In genomic region chr11:46958777-46959176, GRCh38 we compare ENCODE assay signal across 25 cellular contexts. TPM values are rescaled to one million over a fixed set of nuclear protein-coding genes. Genes with fewer than 3 reads are reported as not detected.
"Had no signal": no experiment of that assay in that cellular context is flagged by ENCODE, and none has a peak within 500 bp of the region (broad histone marks: within the 10 kb centered on the region; RNA-seq: fewer than 3 reads in every experiment).

No MANE protein-coding gene starts in this region.

- H3K9ac ChIP-seq: neural progenitor cell, parathyroid adenoma had no signal

- H3K36me3 ChIP-seq: ovary, right lobe of liver, thoracic aorta, thyroid gland, upper lobe of right lung, uterus had no signal

- FAIRE-seq: small intestine had no signal

- DNase-seq: natural killer cell; occipital lobe; ovary; posterior cingulate gyrus; psoas muscle; right cardiac atrium; right lobe of liver; sigmoid colon; small intestine; stimulated activated CD4-positive, alpha-beta T cell treated with anti-CD3 and anti-CD28 coated beads, Interleukin-15, amount 100 ng/mL, for 24 hours; stimulated activated CD4-positive, alpha-beta T cell treated with anti-CD3 and anti-CD28 coated beads, Interleukin-2, amount 100 ng/mL, for 24 hours; stimulated activated CD4-positive, alpha-beta T cell treated with anti-CD3 and anti-CD28 coated beads, Interleukin-2, amount 100 ng/mL, for 48 hours; stimulated activated CD4-positive, alpha-beta T cell treated with anti-CD3 and anti-CD28 coated beads, Interleukin-4, amount 100 ng/mL, for 24 hours; stimulated activated naive B cell treated with anti-CD40 and anti-IgM and Interleukin-4, amounts not matched to agents 10 μg/mL and 1 μg/mL and 100 μg/mL, for 72 hours; stimulated activated naive CD4-positive, alpha-beta T cell treated with Interleukin-2 at 50 U/mL for 16 hours; stomach; thyroid gland; upper lobe of right lung; uterus had no signal

- H3K27ac ChIP-seq: neural progenitor cell, ovary, parathyroid adenoma, psoas muscle, right lobe of liver, sigmoid colon, stomach, thoracic aorta, thyroid gland, tibial nerve, upper lobe of right lung, uterus had no signal

- ATAC-seq: natural killer cell; psoas muscle; right cardiac atrium; right lobe of liver; stimulated activated effector memory CD8-positive, alpha-beta T cell treated with anti-CD3 and anti-CD28 coated beads, Interleukin-12 subunit alpha, Interleukin-12 subunit beta, amount 100 ng/mL, for 72 hours; stimulated activated naive B cell treated with anti-CD40 and anti-IgM and Interleukin-4, amounts not matched to agents 10 μg/mL and 1 μg/mL and 100 μg/mL, for 72 hours; upper lobe of right lung had no signal

- H3K4me3 ChIP-seq: neural progenitor cell, ovary, psoas muscle, right lobe of liver, sigmoid colon, stomach, thoracic aorta, thyroid gland, tibial nerve, upper lobe of right lung, uterus had no signal

- H3K4me1 ChIP-seq: parathyroid adenoma, psoas muscle, right lobe of liver, sigmoid colon, stomach, thyroid gland, tibial nerve, upper lobe of right lung, uterus had no signal

- H3K9me3 ChIP-seq: ovary, psoas muscle, right lobe of liver, sigmoid colon, thoracic aorta, thyroid gland, upper lobe of right lung, uterus had no signal

RNA-seq across cellular contexts. Expression of gene LRP4, which starts 40.4 kb away (rescaled TPM):
- total RNA-seq: natural killer cell had no signal
- polyA plus RNA-seq: neural cell had no signal
